In genomic region chrX:40318076-40318475, GRCh38 we compare ENCODE assay signal across 25 cellular contexts.
"Had no signal": no experiment of that assay in that cellular context is flagged by ENCODE, and none has a peak within 500 bp of the region (broad histone marks: within the 10 kb centered on the region; RNA-seq: fewer than 3 reads in every experiment).

No MANE protein-coding gene starts in this region.

- DNase-seq: cortex of kidney; effector memory CD8-positive, alpha-beta T cell; erythroblast; esophagus squamous epithelium; foreskin melanocyte; hypothalamus; immature natural killer cell; mucosa of descending colon; naive B cell; nucleus accumbens; stimulated activated CD4-positive, alpha-beta T cell treated with anti-CD3 and anti-CD28 coated beads, Interleukin-2, amount 100 ng/mL, for 24 hours; stimulated activated CD4-positive, alpha-beta T cell treated with anti-CD3 and anti-CD28 coated beads, Interleukin-4, amount 100 ng/mL, for 24 hours; stimulated activated naive CD4-positive, alpha-beta T cell treated with Interleukin-2 at 50 U/mL for 16 hours; stomach; thyroid gland; trophoblast cell had no signal

- H3K27ac ChIP-seq: esophagus squamous epithelium, neural progenitor cell, prostate gland, right atrium auricular region, stomach, thyroid gland, vagina had no signal

- H2AFZ ChIP-seq: neural progenitor cell had no signal

- H3K4me1 ChIP-seq: esophagus squamous epithelium, neural progenitor cell, prostate gland, right atrium auricular region, stomach, thyroid gland, vagina had no signal

- H3K4me2 ChIP-seq: neural progenitor cell had no signal

- H3K27me3 ChIP-seq: esophagus squamous epithelium, neural progenitor cell, right atrium auricular region, stomach, thyroid gland, vagina had no signal

- H3K9ac ChIP-seq: neural progenitor cell had no signal

- H3K4me3 ChIP-seq: esophagus squamous epithelium, lung, mucosa of descending colon, neural progenitor cell, prostate gland, right atrium auricular region, stomach, thyroid gland, vagina had no signal

- H3K9me3 ChIP-seq: mucosa of descending colon, prostate gland, thyroid gland had no signal

- ATAC-seq: effector memory CD8-positive, alpha-beta T cell; left lobe of liver; mucosa of descending colon; natural killer cell treated with Interleukin-12 subunit alpha and Interleukin-12 subunit beta and Interleukin-15 and Interleukin-18, amount 100 ng/mL, for 72 hours; sciatic nerve; stimulated activated effector memory CD8-positive, alpha-beta T cell treated with anti-CD3 and anti-CD28 coated beads, Interleukin-12 subunit alpha, Interleukin-12 subunit beta, amount 100 ng/mL, for 72 hours had no signal

- H3K36me3 ChIP-seq: esophagus squamous epithelium, neural progenitor cell, prostate gland, right atrium auricular region, stomach, thyroid gland, vagina had no signal
